1 cellular context compared by ENCODE assay signal in genomic region chr13:75829874-75830273, GRCh38.
TF ChIP-seq lines count a peak whose summit lies in the region.

No MANE protein-coding gene starts in this region.

TF ChIP-seq in IMR-90, 13 proteins besides CTCF, POLR2A, EP300 and RAD21 (continued from another document):
- TF ChIP-seq SMC3 (IDR thresholded peaks at IDR 0.05; ENCODE audit: low read depth, low read length) (no peak), CHD1 (IDR thresholded peaks at IDR 0.05; ENCODE audit: low read depth, low read length) (no peak), NFE2L2 (IDR thresholded peaks at IDR 0.05; ENCODE audit: low read depth, low read length) (no peak), BHLHE40 (IDR thresholded peaks at IDR 0.05; ENCODE audit: low read depth, low read length) (no peak), MXI1 (IDR thresholded peaks at IDR 0.05; ENCODE audit: borderline replicate concordance, low read depth, low read length) (no peak), CEBPB (IDR thresholded peaks at IDR 0.05; ENCODE audit: low read depth, low read length) (no peak), MAZ (IDR thresholded peaks at IDR 0.05; ENCODE audit: borderline replicate concordance, low read depth, low read length) (no peak), FOS (IDR thresholded peaks at IDR 0.05; ENCODE audit: low read depth, low read length) (no peak)
- TF ChIP-seq, protein P1, sequence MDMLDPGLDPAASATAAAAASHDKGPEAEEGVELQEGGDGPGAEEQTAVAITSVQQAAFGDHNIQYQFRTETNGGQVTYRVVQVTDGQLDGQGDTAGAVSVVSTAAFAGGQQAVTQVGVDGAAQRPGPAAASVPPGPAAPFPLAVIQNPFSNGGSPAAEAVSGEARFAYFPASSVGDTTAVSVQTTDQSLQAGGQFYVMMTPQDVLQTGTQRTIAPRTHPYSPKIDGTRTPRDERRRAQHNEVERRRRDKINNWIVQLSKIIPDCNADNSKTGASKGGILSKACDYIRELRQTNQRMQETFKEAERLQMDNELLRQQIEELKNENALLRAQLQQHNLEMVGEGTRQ (IDR thresholded peaks at IDR 0.05; ENCODE audit: low read depth, low read length), result no peak
